ENCODE assay signal across 8 cellular contexts in the genomic region with DNA sequence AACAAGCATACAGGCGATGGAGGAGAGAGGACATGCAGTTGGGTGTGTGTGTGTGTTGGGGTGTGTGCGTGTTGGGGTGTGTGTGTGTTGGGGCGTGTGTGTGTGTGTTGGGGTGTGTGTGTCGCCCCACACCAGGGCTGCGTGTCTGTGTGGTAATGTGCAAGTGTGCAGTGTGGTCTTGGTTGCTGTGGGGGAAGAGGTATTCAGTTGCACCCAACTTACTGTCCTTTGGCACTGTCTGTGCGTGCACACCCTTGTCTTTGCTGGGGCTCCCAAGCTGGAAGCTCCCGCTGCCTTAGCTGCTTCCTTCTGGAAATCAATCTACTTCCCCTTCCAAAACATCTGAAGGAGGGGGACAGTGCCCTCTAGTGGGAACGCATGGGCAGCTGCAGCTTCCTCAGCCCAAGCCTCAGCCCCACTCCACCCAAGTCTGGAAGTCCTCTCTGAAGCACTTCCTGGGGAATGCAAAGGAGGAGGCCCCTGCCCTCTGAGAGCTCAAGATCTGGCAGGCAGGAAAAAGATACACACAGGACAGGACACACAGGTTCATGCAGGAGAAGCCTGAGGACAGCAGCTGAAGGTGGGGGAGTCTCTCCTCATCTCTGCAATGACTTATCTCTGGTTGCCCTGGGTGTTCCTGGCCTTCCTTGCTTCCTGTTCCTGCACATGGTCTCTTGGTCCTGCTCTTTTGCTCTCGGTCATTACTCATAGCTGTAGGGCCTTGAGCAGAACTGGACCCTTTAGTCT. TPM values are rescaled to one million over a fixed set of nuclear protein-coding genes. Genes with fewer than 3 reads are reported as not detected.
DNase-seq lines count a peak whose midpoint lies in the region; ATAC-seq and TF ChIP-seq lines count a peak whose summit lies in the region.

No MANE protein-coding gene starts in this region.

- no peaks in the 10 kb centered on the region for H3K36me3 Mint-ChIP-seq in activated naive CD4-positive, alpha-beta T cell treated with anti-CD3 and anti-CD28 coated beads for 36 hours (ENCODE audit: low read depth)

- no peaks in the 10 kb centered on the region for H3K9me3 ChIP-seq in DOHH2 (ENCODE audit: control insufficient read depth, insufficient read depth, low read length)
- H3K9me3 ChIP-seq in Loucy (ENCODE audit: insufficient read depth, low read depth, low read length) = no peaks in the 10 kb centered on the region
- no peaks in the 10 kb centered on the region for H3K9me3 ChIP-seq in vagina

- intact Hi-C loops in activated naive CD4-positive, alpha-beta T cell treated with anti-CD3 and anti-CD28 coated beads for 36 hours (cut with micrococcal nuclease) = loop anchor here (1.0 kb wide), 4 partner anchors 14 to 294 kb away; no protein-coding TSS in a partner anchor
- intact Hi-C loops in Right ventricle myocardium inferior (cut with DNase I) (loop anchor here (1.0 to 5.0 kb wide), 3 partner anchors 31 to 203 kb away; no protein-coding TSS in a partner anchor), posterior cingulate gyrus (cut with DNase I) (loop anchor here (1.0 to 5.0 kb wide), 3 partner anchors 31 to 203 kb away; no protein-coding TSS in a partner anchor), vagina (cut with DNase I) (loop anchor here (5.0 to 10.0 kb wide), 4 partner anchors 103 to 244 kb away; no protein-coding TSS in a partner anchor)

- DNase-seq in SHP77 treated with DMSO at 0.1 percent for 48 hours (lab: John Stamatoyannopoulos, UW) (peak; percentile 19), Right ventricle myocardium inferior (ENCODE audit: missing footprints) (peak; percentile 81), posterior cingulate gyrus (peak; percentile 67 to 96 (median 84)), vagina (ENCODE audit: extremely low spot score in 2 of 2) (no peak)
- peak; percentile 81 for DNase-seq in activated naive CD4-positive, alpha-beta T cell treated with anti-CD3 and anti-CD28 coated beads for 36 hours

- H3K27me3 ChIP-seq in DOHH2 (ENCODE audit: control insufficient read depth, low read length) (peaks cover 17% of the 10 kb centered on the region), Loucy (ENCODE audit: insufficient read depth, low read length, poor library complexity, severe bottlenecking) (no peaks in the 10 kb centered on the region), vagina (no peaks in the 10 kb centered on the region)

- H4K20me1 ChIP-seq in DOHH2 (ENCODE audit: control insufficient read depth, insufficient read depth, low read depth, low read length) (no peaks in the 10 kb centered on the region), Loucy (ENCODE audit: insufficient read depth, low read length, poor library complexity, severe bottlenecking) (no peaks in the 10 kb centered on the region)

- H3K4me3 Mint-ChIP-seq in activated naive CD4-positive, alpha-beta T cell treated with anti-CD3 and anti-CD28 coated beads for 36 hours = no peak overlapping the region

- peak overlapping the region; percentile 9 for H3K9ac ChIP-seq in Loucy (ENCODE audit: low read depth, low read length, poor library complexity, severe bottlenecking)

- H3K4me2 ChIP-seq in DOHH2 (ENCODE audit: low read length) (peak overlapping the region; percentile 68), Loucy (ENCODE audit: low read depth, low read length, poor library complexity, severe bottlenecking) (peak overlapping the region; percentile 41)

- CTCF ChIA-PET in activated naive CD4-positive, alpha-beta T cell treated with anti-CD3 and anti-CD28 coated beads for 36 hours (lab: Charles Lee) = interaction anchor here (0.6 to 9.4 kb wide), 42 partner anchors 10 to 1400 kb away, joined by 3 to 161 read pairs (median 4); a partner anchor contains a TSS

- H3K9me3 Mint-ChIP-seq in activated naive CD4-positive, alpha-beta T cell treated with anti-CD3 and anti-CD28 coated beads for 36 hours = no peaks in the 10 kb centered on the region

- H3K79me2 ChIP-seq in DOHH2 (ENCODE audit: control insufficient read depth, low read length) (no peaks in the 10 kb centered on the region), Loucy (ENCODE audit: insufficient read depth, low read length) (no peaks in the 10 kb centered on the region)

- H2AFZ ChIP-seq in Loucy (ENCODE audit: low read length) = peak overlapping the region; percentile 57

- H3K9me2 ChIP-seq in DOHH2 (replicated peaks; ENCODE audit: control insufficient read depth, low read length) (no peaks in the 10 kb centered on the region), Loucy (replicated peaks; ENCODE audit: low read depth, low read length) (no peaks in the 10 kb centered on the region)

- no peaks in the 10 kb centered on the region for H3K27me3 Mint-ChIP-seq in activated naive CD4-positive, alpha-beta T cell treated with anti-CD3 and anti-CD28 coated beads for 36 hours (ENCODE audit: low read depth)

- no peak overlapping the region for H3K27ac Mint-ChIP-seq in activated naive CD4-positive, alpha-beta T cell treated with anti-CD3 and anti-CD28 coated beads for 36 hours

- no peak for TF ChIP-seq POLR2A in vagina (IDR thresholded peaks at IDR 0.05)
- no peak for TF ChIP-seq POLR2A in GM18505 (IDR thresholded peaks at IDR 0.05; ENCODE audit: borderline replicate concordance, extremely low read depth, insufficient read depth, insufficient read length)

- H3K27ac ChIP-seq in DOHH2 (ENCODE audit: low read depth, low read length) (no peak overlapping the region), vagina (no peak overlapping the region)

- no peaks in the 10 kb centered on the region; the same call in 1 of the 2 replicates for H3F3A ChIP-seq in DOHH2 (ENCODE audit: control insufficient read depth, insufficient read depth)
- H3F3A ChIP-seq in Loucy (ENCODE audit: low read depth) = no peaks in the 10 kb centered on the region

- peak; percentile 78 for ATAC-seq in Right ventricle myocardium inferior
- no peak for ATAC-seq in GM18505 (IDR thresholded peaks at IDR 0.05; ENCODE audit: unreplicated experiment)

- H3K36me3 ChIP-seq in DOHH2 (ENCODE audit: control insufficient read depth, low read length) (no peaks in the 10 kb centered on the region), Loucy (ENCODE audit: insufficient read depth, low read length) (no peaks in the 10 kb centered on the region), vagina (no peaks in the 10 kb centered on the region)

- TF ChIP-seq CTCF in DOHH2 (IDR thresholded peaks at IDR 0.05; ENCODE audit: low read depth, low read length, poor library complexity, severe bottlenecking) (peak; percentile 98), Loucy (conservative IDR thresholded peaks at IDR 0.05; ENCODE audit: low read length) (peak; percentile 96), vagina (IDR thresholded peaks at IDR 0.05) (peak; percentile 91 to 93 (median 91))

- H3K4me1 ChIP-seq in DOHH2 (ENCODE audit: control insufficient read depth, low read length) (peaks cover 19% of the 10 kb centered on the region), Loucy (ENCODE audit: insufficient read depth, low read length, poor library complexity, severe bottlenecking) (peaks cover 21% of the 10 kb centered on the region), vagina (peaks cover 5% of the 10 kb centered on the region)

- peaks cover 5% of the 10 kb centered on the region for H3K4me1 Mint-ChIP-seq in activated naive CD4-positive, alpha-beta T cell treated with anti-CD3 and anti-CD28 coated beads for 36 hours (ENCODE audit: low read depth)

- H3K4me3 ChIP-seq in DOHH2 (ENCODE audit: low read length) = peak overlapping the region; percentile 62
- peak overlapping the region; percentile 32 for H3K4me3 ChIP-seq in Loucy (ENCODE audit: low read length, poor library complexity, severe bottlenecking)
- no peak overlapping the region for H3K4me3 ChIP-seq in vagina

RNA-seq across cellular contexts. Expression of a gene that starts 13.1 kb away (rescaled TPM):
- total RNA-seq in activated naive CD4-positive, alpha-beta T cell treated with anti-CD3 and anti-CD28 coated beads for 36 hours = 1 to 10 TPM; 3.2 to 3.7 TPM
- total RNA-seq in Right ventricle myocardium inferior = 2.2 TPM
- total RNA-seq in vagina = 2.9 TPM

RNA-seq across cellular contexts. Expression of a gene that starts 14.7 kb away (rescaled TPM):
- 10 to 100 TPM; 57.7 to 60.2 TPM for total RNA-seq in activated naive CD4-positive, alpha-beta T cell treated with anti-CD3 and anti-CD28 coated beads for 36 hours
- total RNA-seq in Right ventricle myocardium inferior (20.1 TPM), vagina (42.2 TPM)

RNA-seq across cellular contexts. Expression of a gene that starts 33.3 kb away (rescaled TPM):
- under 1 TPM; 0.36 to 0.47 TPM for total RNA-seq in activated naive CD4-positive, alpha-beta T cell treated with anti-CD3 and anti-CD28 coated beads for 36 hours
- 51.1 TPM for total RNA-seq in Right ventricle myocardium inferior
- 65.3 TPM for total RNA-seq in vagina

RNA-seq across cellular contexts. Expression of a gene that starts 41.5 kb away (rescaled TPM):
- 10 to 100 TPM; 47.5 to 48.3 TPM for total RNA-seq in activated naive CD4-positive, alpha-beta T cell treated with anti-CD3 and anti-CD28 coated beads for 36 hours
- 234 TPM for total RNA-seq in Right ventricle myocardium inferior
- 74.4 TPM for total RNA-seq in vagina

RNA-seq across cellular contexts. Expression of a gene that starts 45.2 kb away (rescaled TPM):
- total RNA-seq in activated naive CD4-positive, alpha-beta T cell treated with anti-CD3 and anti-CD28 coated beads for 36 hours = 100 to 1,000 TPM; 156 to 159 TPM
- total RNA-seq in Right ventricle myocardium inferior (7.3 TPM), vagina (19.2 TPM)

Comparison
In these comparisons a context has a peak if more than half of its experiments do, and no peak if none do; other contexts are left out.
1. H3K4me3 ChIP-seq: peak in DOHH2 (single experiment) and Loucy (single experiment); none in vagina (0 of 2).
2. DNase-seq: peak in SHP77 treated with DMSO at 0.1 percent for 48 hours (single experiment), activated naive CD4-positive, alpha-beta T cell treated with anti-CD3 and anti-CD28 coated beads for 36 hours (single experiment), Right ventricle myocardium inferior (single experiment) and posterior cingulate gyrus (10 of 10); none in vagina (0 of 2).
3. RNA of a gene that starts 33.3 kb away (total RNA-seq): 65.3 TPM in vagina (single experiment) and 51.1 TPM in Right ventricle myocardium inferior (single experiment); 0.36 to 0.47 TPM in activated naive CD4-positive, alpha-beta T cell treated with anti-CD3 and anti-CD28 coated beads for 36 hours; every median in the first group is over 10 times any median in the second.
4. Peak in every context shown above with its lines, with median percentiles within 50 percentile points of each other: CTCF ChIP-seq.